In the genomic region with DNA sequence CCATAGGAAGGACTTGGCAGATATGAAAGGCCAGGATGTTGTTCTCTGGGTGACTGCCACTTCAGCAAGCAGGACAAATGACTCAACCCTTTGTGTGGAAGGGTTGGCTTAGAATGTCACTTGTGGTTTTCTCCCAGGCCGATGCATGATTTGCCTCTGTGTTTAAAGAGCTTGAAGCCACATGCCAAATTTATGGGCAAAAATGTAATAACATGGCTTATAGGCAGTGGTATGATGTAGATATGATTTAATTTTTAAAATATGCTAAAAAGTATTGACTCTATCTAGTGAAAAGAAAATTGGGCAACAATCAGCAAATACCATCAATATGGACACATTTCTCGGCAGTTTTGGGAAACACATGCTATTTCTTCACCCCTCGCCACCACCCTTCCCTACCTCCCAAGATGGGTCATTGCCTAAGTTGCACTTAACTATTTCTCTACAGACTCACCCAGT, we compare ENCODE assay signal across 9 cellular contexts.
A peak's percentile ranks its signal among the peaks of the same experiment; 100 is the strongest.
DNase-seq lines count a peak whose midpoint lies in the region; ATAC-seq lines count a peak whose summit lies in the region.
"Had no signal": no experiment of that assay in that cellular context is flagged by ENCODE, and none has a peak within 500 bp of the region (broad histone marks: within the 10 kb centered on the region; RNA-seq: fewer than 3 reads in every experiment).

No MANE protein-coding gene starts in this region.

- H3K27me3 Mint-ChIP-seq in activated CD8-positive, alpha-beta T cell treated with anti-CD3 and anti-CD28 coated beads, Interleukin-2, amount 10 ng/mL, durations not matched to agents 7 days and 5 days (ENCODE audit: low read depth) = peaks cover 6% of the 10 kb centered on the region

- DNase-seq in GM04503 (ENCODE audit: low read depth) (peak; percentile 96), NOMO-1 treated with DMSO at 0.1 percent for 48 hours (lab: John Stamatoyannopoulos, UW; ENCODE audit: unreplicated experiment) (peak; percentile 52), dermis microvascular lymphatic vessel endothelial cell (ENCODE audit: low read depth in 2 of 2) (peak; percentile 5 to 57), sciatic nerve (ENCODE audit: low spot score) (no peak), NCI-H748 treated with DMSO at 0.1 percent for 48 hours (lab: John Stamatoyannopoulos, UW) (no peak), Right ventricle myocardium inferior (ENCODE audit: missing footprints) (no peak)
- DNase-seq in activated CD8-positive, alpha-beta T cell treated with anti-CD3 and anti-CD28 coated beads, Interleukin-2, amount 10 ng/mL, durations not matched to agents 7 days and 5 days = no peak
- DNase-seq in activated CD4-positive, alpha-beta T cell treated with anti-CD3 and anti-CD28 coated beads, Interleukin-2, amount 50 U/mL, for 1 hour = no peak
- DNase-seq: Right ventricle myocardium superior had no signal

- no peak overlapping the region for H3K27ac Mint-ChIP-seq in activated CD8-positive, alpha-beta T cell treated with anti-CD3 and anti-CD28 coated beads, Interleukin-2, amount 10 ng/mL, durations not matched to agents 7 days and 5 days

- no peaks in the 10 kb centered on the region for H3K36me3 Mint-ChIP-seq in activated CD8-positive, alpha-beta T cell treated with anti-CD3 and anti-CD28 coated beads, Interleukin-2, amount 10 ng/mL, durations not matched to agents 7 days and 5 days (ENCODE audit: low read depth)

- intact Hi-C loops in sciatic nerve (cut with DNase I) (no loop called here), Right ventricle myocardium inferior (cut with DNase I) (no loop called here)

- H3K4me3 Mint-ChIP-seq in activated CD8-positive, alpha-beta T cell treated with anti-CD3 and anti-CD28 coated beads, Interleukin-2, amount 10 ng/mL, durations not matched to agents 7 days and 5 days = no peak overlapping the region

- ATAC-seq in sciatic nerve (peak; percentile 31), Right ventricle myocardium inferior (no peak)
- ATAC-seq in activated CD8-positive, alpha-beta T cell treated with anti-CD3 and anti-CD28 coated beads, Interleukin-2, amount 10 ng/mL, durations not matched to agents 7 days and 5 days = no peak

- H3K4me1 Mint-ChIP-seq in activated CD8-positive, alpha-beta T cell treated with anti-CD3 and anti-CD28 coated beads, Interleukin-2, amount 10 ng/mL, durations not matched to agents 7 days and 5 days (ENCODE audit: low read depth) = peaks cover 7% of the 10 kb centered on the region

- CTCF ChIA-PET in activated CD8-positive, alpha-beta T cell treated with anti-CD3 and anti-CD28 coated beads, Interleukin-2, amount 10 ng/mL, durations not matched to agents 7 days and 5 days (lab: Charles Lee) = interaction anchor here (1.4 kb wide), 1 partner anchor 61 kb away, joined by 5 read pairs; no protein-coding TSS in a partner anchor

- POLR2A ChIA-PET in activated CD8-positive, alpha-beta T cell treated with anti-CD3 and anti-CD28 coated beads, Interleukin-2, amount 10 ng/mL, durations not matched to agents 7 days and 5 days (lab: Charles Lee) = no interaction called here

- no peaks in the 10 kb centered on the region for H3K9me3 Mint-ChIP-seq in activated CD8-positive, alpha-beta T cell treated with anti-CD3 and anti-CD28 coated beads, Interleukin-2, amount 10 ng/mL, durations not matched to agents 7 days and 5 days (ENCODE audit: insufficient read depth)

Comparison
In these comparisons a context has a peak if more than half of its experiments do, and no peak if none do; other contexts are left out.
1. DNase-seq: peak in GM04503 (single experiment), NOMO-1 treated with DMSO at 0.1 percent for 48 hours (single experiment) and dermis microvascular lymphatic vessel endothelial cell (2 of 2); none in sciatic nerve (single experiment), NCI-H748 treated with DMSO at 0.1 percent for 48 hours (single experiment), activated CD8-positive, alpha-beta T cell treated with anti-CD3 and anti-CD28 coated beads, Interleukin-2, amount 10 ng/mL, durations not matched to agents 7 days and 5 days (single experiment), Right ventricle myocardium inferior (single experiment) and activated CD4-positive, alpha-beta T cell treated with anti-CD3 and anti-CD28 coated beads, Interleukin-2, amount 50 U/mL, for 1 hour (single experiment).